ENCODE assay signal across 29 cellular contexts in the genomic region with DNA sequence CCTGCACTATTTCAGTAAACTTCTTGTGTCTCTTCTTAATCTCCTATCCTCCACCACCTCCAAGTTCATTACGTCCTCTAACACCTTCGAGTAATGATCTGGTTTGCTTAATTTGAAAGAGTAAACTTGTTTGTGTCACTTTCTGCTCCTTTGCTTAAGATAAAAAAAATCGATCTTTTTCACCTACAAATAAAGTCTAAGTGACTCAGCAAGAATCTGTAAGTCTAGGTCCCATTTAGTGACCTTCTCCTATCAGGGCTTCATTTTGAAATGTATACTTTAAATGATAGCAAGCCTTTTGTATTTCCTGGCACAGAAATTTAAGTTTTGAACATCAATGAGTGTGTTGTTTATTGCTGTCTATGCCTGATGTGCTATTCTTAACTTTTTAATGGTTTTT.
"Had no signal": no experiment of that assay in that cellular context is flagged by ENCODE, and none has a peak within 500 bp of the region (broad histone marks: within the 10 kb centered on the region; RNA-seq: fewer than 3 reads in every experiment).

No MANE protein-coding gene starts in this region.

- H3K27me3 Mint-ChIP-seq: activated CD4-positive, alpha-beta T cell treated with anti-CD3 and anti-CD28 coated beads for 36 hours; activated CD8-positive, alpha-beta T cell treated with anti-CD3 and anti-CD28 coated beads for 36 hours; activated naive CD8-positive, alpha-beta T cell treated with anti-CD3 and anti-CD28 coated beads, Interleukin-2, amount 10 ng/mL, durations not matched to agents 7 days and 5 days; central memory CD8-positive, alpha-beta T cell had no signal

- DNase-seq: activated CD4-positive, alpha-beta T cell treated with anti-CD3 and anti-CD28 coated beads for 36 hours; activated CD4-positive, alpha-beta T cell treated with anti-CD3 and anti-CD28 coated beads, Interleukin-2, amount 50 U/mL, for 1 hour; activated CD8-positive, alpha-beta memory T cell treated with anti-CD3 and anti-CD28 coated beads, Interleukin-2, amount 50 U/mL, for 4 hours; activated CD8-positive, alpha-beta T cell treated with anti-CD3 and anti-CD28 coated beads for 36 hours; activated naive CD4-positive, alpha-beta T cell treated with anti-CD3 and anti-CD28 coated beads, Interleukin-2, amount 50 U/mL, for 16 hours; activated naive CD8-positive, alpha-beta T cell treated with anti-CD3 and anti-CD28 coated beads, Interleukin-2, amount 10 ng/mL, durations not matched to agents 7 days and 5 days; activated T-cell treated with anti-CD3 and anti-CD28 coated beads, Interleukin-2, amount 50 U/mL, for 72 hours; adrenal gland; anterior cingulate cortex; Karpas-422; NCI-H1092 treated with DMSO at 0.1 percent for 48 hours; NCI-H1417 treated with DMSO at 0.1 percent for 48 hours; NCI-H1694; NCI-H2029; NCI-H2107; NCI-H2171 treated with DMSO at 0.1 percent for 48 hours; NCI-H345; NCI-H510A; NCI-H526 treated with DMSO at 0.1 percent for 48 hours; NCI-H82; NK-92 treated with Interleukin-12 subunit alpha and Interleukin-12 subunit beta, amount 100 ng/mL, for 24 hours; SJCRH30; SK-N-SH; T-helper 1 cell had no signal

- H3K9me2 ChIP-seq: SK-N-SH had no signal

- H3K4me3 ChIP-seq: adrenal gland, K562, SJCRH30 had no signal

- ATAC-seq: activated CD4-positive, alpha-beta T cell treated with anti-CD3 and anti-CD28 coated beads for 36 hours; activated CD8-positive, alpha-beta T cell treated with anti-CD3 and anti-CD28 coated beads for 36 hours; activated T-cell treated with anti-CD3 and anti-CD28 coated beads, Interleukin-2, amount 50 U/mL, for 72 hours; K562 had no signal

- FAIRE-seq: bronchial epithelial cell, K562 had no signal

- H3K9ac ChIP-seq: SK-N-SH had no signal

- H3K9me3 ChIP-seq: adrenal gland, SJCRH30, SK-N-SH had no signal

- H3K36me3 ChIP-seq: adrenal gland, SJCRH30 had no signal

- H3K9me3 Mint-ChIP-seq: activated CD8-positive, alpha-beta T cell treated with anti-CD3 and anti-CD28 coated beads for 36 hours; activated T-helper 2 cell treated with anti-CD3 and anti-CD28 coated beads, Interferon-gamma antibody, Interleukin-2, Interleukin-4, amounts not matched to agents 10 μg/mL and 5 μg/mL and 100 μg/mL, durations not matched to agents 14 hours and 24 hours and 36 hours had no signal

- H3K27me3 ChIP-seq: adrenal gland, SJCRH30 had no signal

- H3K4me1 ChIP-seq: adrenal gland, SJCRH30 had no signal

- H3K4me3 Mint-ChIP-seq: activated CD4-positive, alpha-beta T cell treated with anti-CD3 and anti-CD28 coated beads for 36 hours; activated CD8-positive, alpha-beta T cell treated with anti-CD3 and anti-CD28 coated beads for 36 hours; activated naive CD8-positive, alpha-beta T cell treated with anti-CD3 and anti-CD28 coated beads, Interleukin-2, amount 10 ng/mL, durations not matched to agents 7 days and 5 days; activated T-cell treated with anti-CD3 and anti-CD28 coated beads, Interleukin-2, amount 50 U/mL, for 72 hours; central memory CD8-positive, alpha-beta T cell had no signal

- H3K36me3 Mint-ChIP-seq: activated naive CD8-positive, alpha-beta T cell treated with anti-CD3 and anti-CD28 coated beads, Interleukin-2, amount 10 ng/mL, durations not matched to agents 7 days and 5 days had no signal

- H3K27ac Mint-ChIP-seq: activated CD4-positive, alpha-beta T cell treated with anti-CD3 and anti-CD28 coated beads for 36 hours; activated CD8-positive, alpha-beta T cell treated with anti-CD3 and anti-CD28 coated beads for 36 hours; activated naive CD8-positive, alpha-beta T cell treated with anti-CD3 and anti-CD28 coated beads, Interleukin-2, amount 10 ng/mL, durations not matched to agents 7 days and 5 days; activated T-cell treated with anti-CD3 and anti-CD28 coated beads, Interleukin-2, amount 50 U/mL, for 72 hours; activated T-helper 2 cell treated with anti-CD3 and anti-CD28 coated beads, Interferon-gamma antibody, Interleukin-2, Interleukin-4, amounts not matched to agents 10 μg/mL and 5 μg/mL and 100 μg/mL, durations not matched to agents 14 hours and 24 hours and 36 hours had no signal

- H3K4me2 ChIP-seq: SK-N-SH had no signal

- H3K27ac ChIP-seq: adrenal gland, SJCRH30, VCaP had no signal

- H3K4me1 Mint-ChIP-seq: activated CD4-positive, alpha-beta T cell treated with anti-CD3 and anti-CD28 coated beads for 36 hours; activated naive CD8-positive, alpha-beta T cell treated with anti-CD3 and anti-CD28 coated beads, Interleukin-2, amount 10 ng/mL, durations not matched to agents 7 days and 5 days; central memory CD8-positive, alpha-beta T cell had no signal
